In genomic region chr1:212712451-212713303, GRCh38 we compare ENCODE assay signal across 11 cellular contexts. TPM values are rescaled to one million over a fixed set of nuclear protein-coding genes. Genes with fewer than 3 reads are reported as not detected.
DNase-seq lines count a peak whose midpoint lies in the region; ATAC-seq, FAIRE-seq and TF ChIP-seq lines count a peak whose summit lies in the region.
"Had no signal": no experiment of that assay in that cellular context is flagged by ENCODE, and none has a peak within 500 bp of the region (broad histone marks: within the 10 kb centered on the region; RNA-seq: fewer than 3 reads in every experiment).

No MANE protein-coding gene starts in this region.

- H3K27me3 ChIP-seq in bronchial epithelial cell (ENCODE audit: control insufficient read depth, insufficient read depth, low read length) (no peaks in the 10 kb centered on the region), smooth muscle cell (ENCODE audit: low read depth) (peaks cover 4% of the 10 kb centered on the region), gastrocnemius medialis (peaks cover 0 to 2% (median 0%) of the 10 kb centered on the region in 3 donors)

- 46% methylated on average over 4 of the region's 4 CpGs for WGBS in smooth muscle cell (ENCODE audit: low lambda C conversion rate)

- H2AFZ ChIP-seq in smooth muscle cell (ENCODE audit: low read depth), result no peak overlapping the region

- TF ChIP-seq CTCF in bronchial epithelial cell (IDR thresholded peaks at IDR 0.05; ENCODE audit: insufficient read depth, low read length, severe bottlenecking) (no peak), smooth muscle cell (IDR thresholded peaks at IDR 0.05; ENCODE audit: borderline replicate concordance, insufficient read depth, poor library complexity, severe bottlenecking) (no peak), gastrocnemius medialis (IDR thresholded peaks at IDR 0.05 in 4 of 5, conservative IDR thresholded peaks at IDR 0.05 in 1 of 5) (no peak)

- no peaks in the 10 kb centered on the region for H4K20me1 ChIP-seq in smooth muscle cell (ENCODE audit: low read depth)

- ATAC-seq in gastrocnemius medialis, result no peak

- intact Hi-C loops in gastrocnemius medialis (cut with DNase I; ENCODE audit: low total_unique reads), result no loop called here

- H3F3A ChIP-seq in smooth muscle cell (ENCODE audit: low read depth), result peaks cover 4% of the 10 kb centered on the region

- no peak overlapping the region for H3K4me3 ChIP-seq in bronchial epithelial cell (ENCODE audit: low read depth, low read length)
- no peak overlapping the region for H3K4me3 ChIP-seq in smooth muscle cell
- no peak overlapping the region for H3K4me3 ChIP-seq in gastrocnemius medialis

- FAIRE-seq in bronchial epithelial cell (lab: Jason Lieb, UNC), result no peak

- H3K9me3 ChIP-seq in smooth muscle cell (replicated peaks; ENCODE audit: low read depth) (no peaks in the 10 kb centered on the region), gastrocnemius medialis (no peaks in the 10 kb centered on the region)

- H3K36me3 ChIP-seq in bronchial epithelial cell (ENCODE audit: control insufficient read depth, insufficient read depth, low read length) (no peaks in the 10 kb centered on the region), smooth muscle cell (ENCODE audit: low read depth) (no peaks in the 10 kb centered on the region), gastrocnemius medialis (no peaks in the 10 kb centered on the region)

- H3K4me1 ChIP-seq in smooth muscle cell (ENCODE audit: low read depth) (peaks cover 11% of the 10 kb centered on the region), gastrocnemius medialis (no peaks in the 10 kb centered on the region)

- TF ChIP-seq POLR2A in gastrocnemius medialis (IDR thresholded peaks at IDR 0.05), result no peak

- peak overlapping the region; percentile 24 for H3K4me2 ChIP-seq in smooth muscle cell

- in situ Hi-C loops in KBM-7 (cut with MboI; ENCODE audit: low pct_unique_long_range_greater_than_20kb, low sequenced_read_pairs), result no loop called here
- in situ Hi-C loops in gastrocnemius medialis (cut with MboI; ENCODE audit: low sequenced_read_pairs in 4 of 4), result no loop called here

- peak overlapping the region; percentile 70 for H3K27ac ChIP-seq in smooth muscle cell (ENCODE audit: low read depth)
- H3K27ac ChIP-seq in gastrocnemius medialis, result no peak overlapping the region

- no peaks in the 10 kb centered on the region for H3K79me2 ChIP-seq in smooth muscle cell (ENCODE audit: low read depth)

- no peak overlapping the region for H3K9ac ChIP-seq in smooth muscle cell (ENCODE audit: low read depth)

- DNase-seq in activated CD8-positive, alpha-beta memory T cell treated with anti-CD3 and anti-CD28 coated beads, Interleukin-2, amount 50 U/mL, for 48 hours, result peak; percentile 59
- no peak for DNase-seq in activated CD8-positive, alpha-beta memory T cell treated with anti-CD3 and anti-CD28 coated beads, Interleukin-2, amount 50 U/mL, for 4 hours
- DNase-seq in KBM-7, result peak; percentile 56
- peak; percentile 48 for DNase-seq in bronchial epithelial cell (ENCODE audit: low read depth)
- DNase-seq in smooth muscle cell (lab: John Stamatoyannopoulos, UW; ENCODE audit: unreplicated experiment), result no peak
- DNase-seq in cerebellar nuclear complex (lab: John Stamatoyannopoulos, UW), result no peak
- DNase-seq in gastrocnemius medialis, result no peak
- DNase-seq in NOMO-1 treated with dmso at 0.1 percent for 144 hours (lab: John Stamatoyannopoulos, UW; ENCODE audit: unreplicated experiment), result no peak
- DNase-seq: activated naive CD8-positive, alpha-beta T cell treated with anti-CD3 and anti-CD28 coated beads, Interleukin-2, amount 10 ng/mL, durations not matched to agents 7 days and 5 days; NCI-H2029 had no signal

RNA-seq across cellular contexts. Expression of gene BATF3, which starts 13.0 kb away (rescaled TPM):
- total RNA-seq in bronchial epithelial cell (0.26 TPM in 1 of 2 replicates, not detected in the other), smooth muscle cell (0.45 and 5.8 TPM in 2 replicates), gastrocnemius medialis (1 to 10 TPM in 1 of 4 donors, under 1 TPM in 1, not detected in 2; 0.38 to 5.1 TPM)
- polyA plus RNA-seq in smooth muscle cell, result 11.5 and 12.1 TPM in 2 replicates
- total RNA-seq: epithelial cell of proximal tubule had no signal

Comparison
In these comparisons a context has a peak if more than half of its experiments do, and no peak if none do; other contexts are left out.
1. DNase-seq: peak in activated CD8-positive, alpha-beta memory T cell treated with anti-CD3 and anti-CD28 coated beads, Interleukin-2, amount 50 U/mL, for 48 hours (single experiment), KBM-7 (single experiment) and bronchial epithelial cell (single experiment); none in activated CD8-positive, alpha-beta memory T cell treated with anti-CD3 and anti-CD28 coated beads, Interleukin-2, amount 50 U/mL, for 4 hours (single experiment), smooth muscle cell (single experiment), cerebellar nuclear complex (0 of 2), gastrocnemius medialis (0 of 2) and NOMO-1 treated with dmso at 0.1 percent for 144 hours (single experiment).